ENCODE assay signal across 1 cellular context in genomic region chr6:11538049-11538798, GRCh38.
TF ChIP-seq lines count a peak whose summit lies in the region.

No MANE protein-coding gene starts in this region.

TF ChIP-seq in HEK293, 187 proteins besides CTCF, POLR2A, EP300 and RAD21 (continued from another document and continues in another):
- TF ChIP-seq ZBTB11 (tag by site-specific recombination; conservative IDR thresholded peaks at IDR 0.05; ENCODE audit: low read depth) (no peak), ZNF658 (tag by site-specific recombination; IDR thresholded peaks at IDR 0.05) (no peak), ZBTB8A (tag by site-specific recombination; IDR thresholded peaks at IDR 0.05) (peak; percentile 58), ZNF214 (tag by site-specific recombination; IDR thresholded peaks at IDR 0.05; ENCODE audit: borderline replicate concordance) (no peak), MYNN (tag by site-specific recombination; IDR thresholded peaks at IDR 0.05; ENCODE audit: borderline replicate concordance) (no peak), ZNF701 (tag by site-specific recombination; IDR thresholded peaks at IDR 0.05) (no peak), ZNF529 (tag by site-specific recombination; IDR thresholded peaks at IDR 0.05; ENCODE audit: insufficient replicate concordance) (no peak), ZBTB49 (tag by site-specific recombination; IDR thresholded peaks at IDR 0.05; ENCODE audit: low read depth) (no peak), ZNF654 (tag by site-specific recombination; IDR thresholded peaks at IDR 0.05; ENCODE audit: low read depth) (no peak), ZNF416 (tag by site-specific recombination; IDR thresholded peaks at IDR 0.05) (no peak), YY2 (tag by site-specific recombination; IDR thresholded peaks at IDR 0.05) (no peak), ZNF26 (tag by site-specific recombination; IDR thresholded peaks at IDR 0.05) (no peak), ZXDB (tag by site-specific recombination; IDR thresholded peaks at IDR 0.05) (0 out of 2 replicates have a peak, but pooled peaks have one; percentile 27), YY1 (tag by site-specific recombination; IDR thresholded peaks at IDR 0.05) (no peak), ZEB2 (tag by site-specific recombination; IDR thresholded peaks at IDR 0.05) (0 out of 2 replicates have a peak, but pooled peaks have one; percentile 33), ZBTB44 (tag by site-specific recombination; IDR thresholded peaks at IDR 0.05) (no peak), ZBTB17 (tag by site-specific recombination; IDR thresholded peaks at IDR 0.05) (no peak), ZNF112 (tag by site-specific recombination; IDR thresholded peaks at IDR 0.05) (no peak), FEZF1 (tag by site-specific recombination; IDR thresholded peaks at IDR 0.05) (no peak), ZNF169 (tag by site-specific recombination; IDR thresholded peaks at IDR 0.05) (no peak), SP2 (tag by site-specific recombination; IDR thresholded peaks at IDR 0.05) (peak; percentile 38), RBAK (tag by site-specific recombination; IDR thresholded peaks at IDR 0.05) (no peak), AEBP2 (tag by site-specific recombination; IDR thresholded peaks at IDR 0.05; ENCODE audit: borderline replicate concordance) (no peak), REST (tag by site-specific recombination; IDR thresholded peaks at IDR 0.05) (no peak), ZFP69B (tag by site-specific recombination; IDR thresholded peaks at IDR 0.05) (no peak), PRDM1 (tag by site-specific recombination; IDR thresholded peaks at IDR 0.05) (no peak), ZNF354C (tag by site-specific recombination; IDR thresholded peaks at IDR 0.05; ENCODE audit: borderline replicate concordance, low read depth) (no peak), ZNF202 (tag by site-specific recombination; IDR thresholded peaks at IDR 0.05; ENCODE audit: borderline replicate concordance) (no peak), ZNF785 (tag by site-specific recombination; IDR thresholded peaks at IDR 0.05) (no peak), ZFP37 (tag by site-specific recombination; IDR thresholded peaks at IDR 0.05) (0 out of 2 replicates have a peak, but pooled peaks have one; percentile 42), GLIS1 (tag by site-specific recombination; IDR thresholded peaks at IDR 0.05) (no peak; the same call in 1 of the 2 replicates), ZNF302 (tag by site-specific recombination; IDR thresholded peaks at IDR 0.05; ENCODE audit: low read depth) (no peak), HIC1 (tag by site-specific recombination; IDR thresholded peaks at IDR 0.05) (no peak), ZNF366 (tag by site-specific recombination; conservative IDR thresholded peaks at IDR 0.05) (no peak), KLF1 (tag by site-specific recombination; IDR thresholded peaks at IDR 0.05) (no peak), KLF10 (tag by site-specific recombination; IDR thresholded peaks at IDR 0.05) (no peak), ZBTB20 (tag by site-specific recombination; IDR thresholded peaks at IDR 0.05) (peak; percentile 34; the same call in 1 of the 2 replicates), TSHZ1 (tag by site-specific recombination; IDR thresholded peaks at IDR 0.05; ENCODE audit: borderline replicate concordance) (no peak), ZSCAN16 (tag by site-specific recombination; IDR thresholded peaks at IDR 0.05) (no peak), EGR2 (tag by site-specific recombination; IDR thresholded peaks at IDR 0.05; ENCODE audit: low read depth) (0 out of 2 replicates have a peak, but pooled peaks have one; percentile 16), ZNF791 (tag by site-specific recombination; IDR thresholded peaks at IDR 0.05) (no peak)
